In the genomic region with DNA sequence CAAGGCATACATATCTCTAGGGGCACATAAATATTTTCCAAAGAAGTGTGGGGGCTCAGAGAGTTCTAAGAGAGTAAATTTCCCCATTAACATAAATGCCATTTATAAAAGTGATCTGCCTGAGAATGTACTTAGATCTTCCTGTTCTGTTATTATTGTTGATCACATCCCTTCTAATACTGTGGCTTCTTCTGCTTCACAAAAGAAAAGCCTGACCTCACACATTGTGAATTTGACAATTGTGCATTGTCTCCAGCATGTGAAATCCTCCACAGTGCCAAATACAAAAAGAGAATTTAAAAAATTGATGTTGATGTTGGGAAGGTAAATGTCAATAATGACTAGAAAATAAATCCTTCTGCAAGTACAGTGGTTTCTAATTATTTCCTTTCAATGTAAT, we compare ENCODE assay signal across 22 cellular contexts.
"Had no signal": no experiment of that assay in that cellular context is flagged by ENCODE, and none has a peak within 500 bp of the region (broad histone marks: within the 10 kb centered on the region; RNA-seq: fewer than 3 reads in every experiment).

No MANE protein-coding gene starts in this region.

- DNase-seq: endodermal cell; foreskin melanocyte; heart left ventricle; hippocampal formation; kidney glomerular epithelial cell; natural killer cell; nucleus accumbens; ovary; right cardiac atrium; small intestine; stimulated activated CD4-positive, alpha-beta T cell treated with anti-CD3 and anti-CD28 coated beads, Interleukin-12 subunit alpha, Interleukin-12 subunit beta, amount 100 ng/mL, for 4 hours; stimulated activated CD4-positive, alpha-beta T cell treated with anti-CD3 and anti-CD28 coated beads, Interleukin-2, amount 100 ng/mL, for 48 hours; stimulated activated CD8-positive, alpha-beta memory T cell treated with anti-CD3 and anti-CD28 coated beads, Interleukin-4, amount 100 ng/mL, for 48 hours; stimulated activated naive CD8-positive, alpha-beta T cell treated with anti-CD3 and anti-CD28 coated beads, Interleukin-15, Interleukin-2, amounts not matched to agents 100 U/mL and 50 U/mL, for 24 hours; transverse colon had no signal

- H3K36me3 Mint-ChIP-seq: memory B cell; mesothelial cell of epicardium; stimulated activated effector memory CD8-positive, alpha-beta T cell treated with anti-CD3 and anti-CD28 coated beads, Interleukin-12 subunit alpha, Interleukin-12 subunit beta, amount 100 ng/mL, for 72 hours had no signal

- ATAC-seq: heart left ventricle; left lobe of liver; natural killer cell; right cardiac atrium; stimulated activated effector memory CD8-positive, alpha-beta T cell treated with anti-CD3 and anti-CD28 coated beads, Interleukin-12 subunit alpha, Interleukin-12 subunit beta, amount 100 ng/mL, for 72 hours; stimulated activated naive CD8-positive, alpha-beta T cell treated with anti-CD3 and anti-CD28 coated beads, Interleukin-15, Interleukin-2, amounts not matched to agents 100 U/mL and 50 U/mL, for 24 hours had no signal

- H3K4me3 Mint-ChIP-seq: central memory CD8-positive, alpha-beta T cell; endodermal cell; memory B cell; mesothelial cell of epicardium; natural killer cell; neural crest cell; stimulated activated effector memory CD8-positive, alpha-beta T cell treated with anti-CD3 and anti-CD28 coated beads, Interleukin-12 subunit alpha, Interleukin-12 subunit beta, amount 100 ng/mL, for 72 hours had no signal

- H3K27me3 Mint-ChIP-seq: central memory CD8-positive, alpha-beta T cell; memory B cell; progenitor cell of endocrine pancreas had no signal

- H3K27ac Mint-ChIP-seq: endodermal cell; memory B cell; mesothelial cell of epicardium; natural killer cell; progenitor cell of endocrine pancreas; stimulated activated effector memory CD8-positive, alpha-beta T cell treated with anti-CD3 and anti-CD28 coated beads, Interleukin-12 subunit alpha, Interleukin-12 subunit beta, amount 100 ng/mL, for 72 hours had no signal

- H3K4me1 Mint-ChIP-seq: central memory CD8-positive, alpha-beta T cell; endodermal cell; memory B cell; mesothelial cell of epicardium; natural killer cell; neural crest cell; stimulated activated effector memory CD8-positive, alpha-beta T cell treated with anti-CD3 and anti-CD28 coated beads, Interleukin-12 subunit alpha, Interleukin-12 subunit beta, amount 100 ng/mL, for 72 hours had no signal
